In the genomic region with DNA sequence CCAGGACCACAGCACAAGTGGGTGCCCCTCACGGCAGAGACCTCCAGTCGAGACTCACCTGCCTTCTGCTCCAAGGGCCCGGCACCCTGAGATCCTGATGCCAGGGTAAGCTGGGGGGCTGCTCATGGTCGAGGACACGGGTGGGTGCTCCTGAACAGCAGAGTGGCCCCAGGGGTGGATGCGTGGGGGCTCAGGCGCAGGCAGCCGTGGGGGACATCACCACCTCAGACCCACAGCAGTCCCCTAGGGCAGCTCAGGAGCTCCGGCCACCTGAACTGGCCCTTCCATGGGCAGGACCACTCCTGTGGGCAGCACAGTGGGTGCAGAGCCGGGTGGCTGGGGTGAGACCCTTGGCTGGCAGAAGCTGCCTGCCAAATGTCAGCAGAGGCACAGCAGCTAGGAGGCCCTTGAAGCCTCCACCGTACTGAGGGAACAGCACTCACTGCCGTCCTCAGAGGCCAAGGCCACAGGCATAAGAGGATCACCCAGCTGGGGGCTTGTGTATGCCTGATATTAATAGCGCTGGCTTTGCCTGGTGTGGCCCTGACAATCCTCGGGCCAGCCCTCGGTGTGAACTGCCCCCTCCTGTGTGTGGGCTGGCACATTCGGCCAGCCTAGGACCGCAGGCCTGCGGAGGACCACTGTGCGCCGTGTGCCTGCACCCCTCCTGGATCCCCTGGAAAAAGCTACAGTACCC, we compare ENCODE assay signal across 12 cellular contexts. TPM values are rescaled to one million over a fixed set of nuclear protein-coding genes. Genes with fewer than 3 reads are reported as not detected.
DNase-seq lines count a peak whose midpoint lies in the region; ATAC-seq, FAIRE-seq and TF ChIP-seq lines count a peak whose summit lies in the region.
"Had no signal": no experiment of that assay in that cellular context is flagged by ENCODE, and none has a peak within 500 bp of the region (broad histone marks: within the 10 kb centered on the region; RNA-seq: fewer than 3 reads in every experiment).

No MANE protein-coding gene starts in this region.

- H3K9me3 ChIP-seq in NT2/D1 (ENCODE audit: insufficient read depth, low read length) (no peaks in the 10 kb centered on the region), duodenal mucosa (ENCODE audit: control insufficient read depth in 1 of 2, low read length in 2 of 2) (no peaks in the 10 kb centered on the region), mesenchymal stem cell (ENCODE audit: control insufficient read depth, low read length) (no peaks in the 10 kb centered on the region)

- peaks cover 52% of the 10 kb centered on the region for H3K4me1 ChIP-seq in NT2/D1 (ENCODE audit: insufficient read depth, insufficient read length)
- peaks cover 71 to 78% of the 10 kb centered on the region in 2 donors for H3K4me1 ChIP-seq in duodenal mucosa (ENCODE audit: control insufficient read depth in 1 of 2, insufficient read depth in 2 of 2, low read length in 2 of 2)
- peaks cover 60% of the 10 kb centered on the region for H3K4me1 ChIP-seq in mesenchymal stem cell (ENCODE audit: control insufficient read depth, insufficient read depth, low read depth, low read length)
- peaks cover 13% of the 10 kb centered on the region; the same call in 1 of the 2 replicates for H3K4me1 ChIP-seq in GM23338 (ENCODE audit: insufficient read depth)

- H2BK5ac ChIP-seq in mesenchymal stem cell (ENCODE audit: low read depth, low read length, poor library complexity, severe bottlenecking) = no peak overlapping the region

- H3K9me3 Mint-ChIP-seq in CD14-positive monocyte = no peaks in the 10 kb centered on the region
- H3K9me3 Mint-ChIP-seq in GM23338 = peaks cover 8% of the 10 kb centered on the region; the same call in 1 of the 3 replicates

- no peak for TF ChIP-seq CTCF in CD14-positive monocyte (IDR thresholded peaks at IDR 0.05)
- TF ChIP-seq CTCF in GM23338 (conservative IDR thresholded peaks at IDR 0.05; ENCODE audit: low read depth in 2 of 2) = no peak

- no peak for DNase-seq in NT2/D1 (ENCODE audit: low read depth, low spot score)
- no peak for DNase-seq in mesenchymal stem cell
- no peak for DNase-seq in CD14-positive monocyte (ENCODE audit: low spot score)
- DNase-seq in GM23338 (ENCODE audit: low spot score) = no peak
- no peak for DNase-seq in urothelium cell line (ENCODE audit: low spot score)
- DNase-seq in NOMO-1 treated with dmso at 0.1 percent for 144 hours (lab: John Stamatoyannopoulos, UW; ENCODE audit: unreplicated experiment) = no peak
- DNase-seq: activated CD4-positive, alpha-beta T cell treated with anti-CD3 and anti-CD28 coated beads, Interleukin-2, amount 50 U/mL, for 48 hours; activated naive CD4-positive, alpha-beta T cell treated with anti-CD3 and anti-CD28 coated beads, Interleukin-2, amount 50 U/mL, for 16 hours; NCI-H1105 treated with DMSO at 0.1 percent for 48 hours; NCI-H524 had no signal

- H3K4me3 ChIP-seq in NT2/D1 (ENCODE audit: insufficient read length, low read depth) = no peak overlapping the region
- peak overlapping the region; percentile 11 to 40 for H3K4me3 ChIP-seq in duodenal mucosa (ENCODE audit: low read depth in 1 of 2, low read length in 2 of 2)
- no peak overlapping the region for H3K4me3 ChIP-seq in mesenchymal stem cell (ENCODE audit: insufficient read depth in 1 of 2, low read depth in 1 of 2, low read length in 2 of 2)
- H3K4me3 ChIP-seq in GM23338 = no peak overlapping the region

- ATAC-seq in GM23338 = no peak

- peaks cover 12% of the 10 kb centered on the region for H3F3A ChIP-seq in GM23338 (replicated peaks; ENCODE audit: low read depth)

- peaks cover 28% of the 10 kb centered on the region for H4K20me1 ChIP-seq in GM23338 (replicated peaks; ENCODE audit: insufficient read depth)

- H3K79me1 ChIP-seq in mesenchymal stem cell (replicated peaks; ENCODE audit: low read length, poor library complexity, severe bottlenecking) = peaks cover 20% of the 10 kb centered on the region

- H4K91ac ChIP-seq in mesenchymal stem cell (ENCODE audit: low read length) = no peak overlapping the region

- H3K18ac ChIP-seq in mesenchymal stem cell (ENCODE audit: low read depth in 1 of 2, low read length in 2 of 2) = peak overlapping the region in 1 of 2 experiments; percentile 49

- no peak overlapping the region for H3K27ac Mint-ChIP-seq in CD14-positive monocyte
- H3K27ac Mint-ChIP-seq in GM23338 = no peak overlapping the region

- H3K9ac ChIP-seq in NT2/D1 (ENCODE audit: insufficient read length, low read depth) (peak overlapping the region; percentile 32), duodenal mucosa (ENCODE audit: low read depth in 1 of 2, low read length in 2 of 2) (peak overlapping the region; percentile 25 to 48), mesenchymal stem cell (ENCODE audit: low read length) (peak overlapping the region; percentile 62)

- H2BK15ac ChIP-seq in mesenchymal stem cell (ENCODE audit: low read depth, poor library complexity, severe bottlenecking) = no peak overlapping the region

- H3K9me2 ChIP-seq in GM23338 (ENCODE audit: insufficient read depth) = no peaks in the 10 kb centered on the region

- peak overlapping the region in 1 of 2 experiments; percentile 25 for H2BK12ac ChIP-seq in mesenchymal stem cell (ENCODE audit: low read length in 2 of 2)

- H3K27ac ChIP-seq in duodenal mucosa (ENCODE audit: low read depth, low read length) (peak overlapping the region; percentile 70), mesenchymal stem cell (ENCODE audit: low read length, poor library complexity, severe bottlenecking) (no peak overlapping the region), temporal lobe (ENCODE audit: low read depth, low read length) (peak overlapping the region; percentile 100), GM23338 (ENCODE audit: low read depth) (no peak overlapping the region)

- no peak overlapping the region for H3K14ac ChIP-seq in mesenchymal stem cell (ENCODE audit: low read length in 2 of 2)

- H3K27me3 Mint-ChIP-seq in CD14-positive monocyte (ENCODE audit: low read depth in 3 of 3) (peaks cover 2% of the 10 kb centered on the region in 3 donors), GM23338 (ENCODE audit: insufficient read depth, low read depth, poor library complexity) (peaks cover 28% of the 10 kb centered on the region)

- H2AFZ ChIP-seq in mesenchymal stem cell (ENCODE audit: low read depth, low read length) = no peak overlapping the region
- H2AFZ ChIP-seq in GM23338 = no peak overlapping the region

- intact Hi-C loops in CD14-positive monocyte (cut with micrococcal nuclease) = no loop called here

- H3K23ac ChIP-seq in mesenchymal stem cell (ENCODE audit: low read length in 2 of 2) = no peak overlapping the region

- H3K4me1 Mint-ChIP-seq in CD14-positive monocyte = peaks cover 55% of the 10 kb centered on the region
- H3K4me1 Mint-ChIP-seq in GM23338 = peaks cover 32% of the 10 kb centered on the region

- no peak overlapping the region for H2AK5ac ChIP-seq in mesenchymal stem cell (ENCODE audit: low read length, severe bottlenecking)

- H3K36me3 Mint-ChIP-seq in CD14-positive monocyte = peaks cover 7 to 17% of the 10 kb centered on the region in 2 donors
- H3K36me3 Mint-ChIP-seq in GM23338 (ENCODE audit: low read depth) = peaks cover 9% of the 10 kb centered on the region; the same call in 2 of the 3 replicates

- H3K27me3 ChIP-seq in NT2/D1 (ENCODE audit: insufficient read depth, insufficient read length) (no peaks in the 10 kb centered on the region), duodenal mucosa (ENCODE audit: control insufficient read depth in 1 of 2, insufficient read depth in 2 of 2, low read length in 2 of 2) (no peaks in the 10 kb centered on the region), mesenchymal stem cell (ENCODE audit: control insufficient read depth in 1 of 2, insufficient read depth in 1 of 2, low read length in 2 of 2) (no peaks in the 10 kb centered on the region), GM23338 (ENCODE audit: insufficient read depth) (no peaks in the 10 kb centered on the region)

- peaks cover 88% of the 10 kb centered on the region for H3K79me2 ChIP-seq in GM23338 (replicated peaks; ENCODE audit: insufficient read depth)

- 92% methylated on average over 20 of the region's 20 CpGs for WGBS in mesenchymal stem cell

- no peak overlapping the region for H2BK120ac ChIP-seq in mesenchymal stem cell (ENCODE audit: low read depth, low read length)

- no peak overlapping the region for H4K8ac ChIP-seq in mesenchymal stem cell (ENCODE audit: low read length)

- H3K4me2 ChIP-seq in mesenchymal stem cell (ENCODE audit: low read length, poor library complexity, severe bottlenecking) (no peak overlapping the region), GM23338 (no peak overlapping the region)

- H3K4ac ChIP-seq in mesenchymal stem cell (ENCODE audit: low read depth in 1 of 2, low read length in 2 of 2) = no peak overlapping the region

- H3K4me3 Mint-ChIP-seq in CD14-positive monocyte (no peak overlapping the region), GM23338 (no peak overlapping the region)

- FAIRE-seq in urothelium cell line (lab: Jason Lieb, UNC) = no peak

- H3K36me3 ChIP-seq in NT2/D1 (ENCODE audit: insufficient read depth, insufficient read length, low read length) = peaks cover 54% of the 10 kb centered on the region
- peaks cover 2 to 11% of the 10 kb centered on the region in 2 donors for H3K36me3 ChIP-seq in duodenal mucosa (ENCODE audit: control insufficient read depth in 1 of 2, insufficient read depth in 2 of 2, low read length in 2 of 2)
- H3K36me3 ChIP-seq in mesenchymal stem cell (ENCODE audit: control insufficient read depth in 1 of 2, insufficient read depth in 2 of 2, low read depth in 1 of 2, low read length in 2 of 2) = peaks cover 6 to 58% of the 10 kb centered on the region in 2 experiments
- no peaks in the 10 kb centered on the region for H3K36me3 ChIP-seq in GM23338 (ENCODE audit: insufficient read depth)

RNA-seq across cellular contexts. Expression of a gene that starts 5.4 kb away (rescaled TPM):
- polyA plus RNA-seq in mesenchymal stem cell (2013, experiment 1 of 2) = 21.1 TPM
- 20.1 TPM for polyA plus RNA-seq in mesenchymal stem cell (2013, experiment 2 of 2)
- 17.5 TPM for total RNA-seq in temporal lobe
- polyA plus RNA-seq in CD14-positive monocyte = 10 to 100 TPM; 10.9 to 14.5 TPM
- total RNA-seq in GM23338 (2014; rRNA removed; shearing (Covaris generic)) = 46.5 and 56.8 TPM in 2 replicates
- 82.5 and 89.3 TPM in 2 replicates for polyA plus RNA-seq in GM23338 (2016; fragmentation: Nextera tagmentation; extraction: Ambion mirVana)

RNA-seq across cellular contexts. Expression of a gene that starts 18.9 kb away (rescaled TPM):
- 12.2 TPM for polyA plus RNA-seq in mesenchymal stem cell (2013, experiment 1 of 2)
- 11.7 TPM for polyA plus RNA-seq in mesenchymal stem cell (2013, experiment 2 of 2)
- total RNA-seq in temporal lobe = 15.0 TPM
- polyA plus RNA-seq in CD14-positive monocyte = under 1 TPM in 1 of 2 donors, not detected in 1; 0.10 TPM
- total RNA-seq in GM23338 (2014; rRNA removed; shearing (Covaris generic)) = 21.4 and 28.8 TPM in 2 replicates
- 6.0 and 6.1 TPM in 2 replicates for polyA plus RNA-seq in GM23338 (2016; fragmentation: Nextera tagmentation; extraction: Ambion mirVana)

RNA-seq across cellular contexts. Expression of a gene that starts 28.6 kb away (rescaled TPM):
- polyA plus RNA-seq in mesenchymal stem cell (2013, experiment 1 of 2) = 2.8 TPM
- 2.2 TPM for polyA plus RNA-seq in mesenchymal stem cell (2013, experiment 2 of 2)
- total RNA-seq in temporal lobe = 7.6 TPM
- polyA plus RNA-seq in CD14-positive monocyte (under 1 TPM; 0.34 to 0.67 TPM), GM23338 (2016; fragmentation: Nextera tagmentation; extraction: Ambion mirVana) (2.1 and 3.2 TPM in 2 replicates)
- 2.8 and 7.3 TPM in 2 replicates for total RNA-seq in GM23338 (2014; rRNA removed; shearing (Covaris generic))

RNA-seq across cellular contexts. Expression of a gene that starts 30.1 kb away (rescaled TPM):
- polyA plus RNA-seq in mesenchymal stem cell (2013, experiment 1 of 2) = 31.5 TPM
- 30.9 TPM for polyA plus RNA-seq in mesenchymal stem cell (2013, experiment 2 of 2)
- 67.9 TPM for total RNA-seq in temporal lobe
- polyA plus RNA-seq in CD14-positive monocyte (10 to 100 TPM; 34.5 to 47.7 TPM), GM23338 (2016; fragmentation: Nextera tagmentation; extraction: Ambion mirVana) (53.8 and 56.2 TPM in 2 replicates)
- 73.5 and 79.9 TPM in 2 replicates for total RNA-seq in GM23338 (2014; rRNA removed; shearing (Covaris generic))

RNA-seq across cellular contexts. Expression of a gene that starts 55.9 kb away (rescaled TPM):
- 25.4 TPM for polyA plus RNA-seq in mesenchymal stem cell (2013, experiment 1 of 2)
- polyA plus RNA-seq in mesenchymal stem cell (2013, experiment 2 of 2) = 25.9 TPM
- 75.7 TPM for total RNA-seq in temporal lobe
- polyA plus RNA-seq in CD14-positive monocyte (1 to 10 TPM; 5.9 to 7.4 TPM), GM23338 (2016; fragmentation: Nextera tagmentation; extraction: Ambion mirVana) (6.9 and 7.1 TPM in 2 replicates)
- total RNA-seq in GM23338 (2014; rRNA removed; shearing (Covaris generic)) = 29.5 and 33.5 TPM in 2 replicates

Comparison
In these comparisons a context has a peak if more than half of its experiments do, and no peak if none do; other contexts are left out.
1. H3K4me3 ChIP-seq: peak in duodenal mucosa (2 of 2); none in NT2/D1 (single experiment), mesenchymal stem cell (0 of 2) and GM23338 (single experiment).
2. H3K27ac ChIP-seq: peak in duodenal mucosa (single experiment) and temporal lobe (single experiment); none in mesenchymal stem cell (single experiment) and GM23338 (single experiment).
3. Peak in every context shown above with its lines, with median percentiles within 50 percentile points of each other: H3K9ac ChIP-seq.